In the genomic region with DNA sequence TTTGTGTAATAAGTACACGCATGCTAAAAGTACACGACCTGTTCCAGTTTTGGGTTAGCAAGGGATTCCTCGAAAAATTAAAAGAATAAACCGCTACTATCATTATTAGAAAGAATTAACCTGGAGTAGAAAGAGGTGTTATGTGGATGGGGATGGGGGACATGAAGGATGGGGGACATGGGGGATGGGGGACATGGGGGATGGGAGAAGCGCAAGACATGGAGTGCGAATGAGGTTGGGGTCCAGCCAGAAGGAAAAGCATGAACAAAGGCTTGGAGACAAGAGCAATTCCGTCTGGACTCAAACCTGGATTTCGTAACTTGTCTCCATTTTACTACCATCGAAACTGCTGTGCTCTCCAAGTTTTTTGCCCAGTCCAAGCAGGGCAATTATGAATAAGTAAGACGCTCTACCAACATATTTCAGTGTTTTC, we compare ENCODE assay signal across 1 cellular context.
TF ChIP-seq lines count a peak whose summit lies in the region.

No MANE protein-coding gene starts in this region.

TF ChIP-seq in H1, 55 proteins besides CTCF, POLR2A, EP300 and RAD21:
- TF ChIP-seq TAF7 (optimal IDR thresholded peaks at IDR 0.05; ENCODE audit: borderline replicate concordance, low read depth, low read length) (no peak), SP4 (IDR thresholded peaks at IDR 0.05; ENCODE audit: low read length) (no peak), TCF12 (IDR thresholded peaks at IDR 0.05; ENCODE audit: low read depth, low read length) (no peak), SRF (IDR thresholded peaks at IDR 0.05; ENCODE audit: low read depth, low read length) (no peak), POU5F1 (IDR thresholded peaks at IDR 0.05; ENCODE audit: low read depth, low read length) (no peak), POLR2AphosphoS5 (IDR thresholded peaks at IDR 0.05; ENCODE audit: low read depth, low read length) (no peak), BCL11A (IDR thresholded peaks at IDR 0.05; ENCODE audit: low read depth in 2 of 2, low read length in 2 of 2) (no peak), RNF2 (IDR thresholded peaks at IDR 0.05; ENCODE audit: borderline replicate concordance, low read depth, low read length, missing control alignments, poor library complexity, severe bottlenecking) (no peak), TBP (IDR thresholded peaks at IDR 0.05; ENCODE audit: low read depth, low read length) (no peak), RXRA (IDR thresholded peaks at IDR 0.05; ENCODE audit: insufficient read depth, low read depth, low read length) (no peak), KDM1A (IDR thresholded peaks at IDR 0.05; ENCODE audit: borderline replicate concordance, low read length) (no peak), TEAD4 (IDR thresholded peaks at IDR 0.05; ENCODE audit: low read depth, low read length) (no peak), CBX8 (IDR thresholded peaks at IDR 0.05; ENCODE audit: borderline replicate concordance, low read depth, low read length) (no peak), BRCA1 (IDR thresholded peaks at IDR 0.05; ENCODE audit: low read depth, low read length) (no peak), EGR1 (IDR thresholded peaks at IDR 0.05; ENCODE audit: borderline replicate concordance, low read depth, low read length) (no peak), NANOG (IDR thresholded peaks at IDR 0.05; ENCODE audit: insufficient read depth, low read depth, low read length, poor library complexity, severe bottlenecking) (no peak), EZH2 (IDR thresholded peaks at IDR 0.05; ENCODE audit: low read depth, low read length, severe bottlenecking) (no peak), BACH1 (IDR thresholded peaks at IDR 0.05; ENCODE audit: low read length) (no peak)
- TF ChIP-seq, protein P1, sequence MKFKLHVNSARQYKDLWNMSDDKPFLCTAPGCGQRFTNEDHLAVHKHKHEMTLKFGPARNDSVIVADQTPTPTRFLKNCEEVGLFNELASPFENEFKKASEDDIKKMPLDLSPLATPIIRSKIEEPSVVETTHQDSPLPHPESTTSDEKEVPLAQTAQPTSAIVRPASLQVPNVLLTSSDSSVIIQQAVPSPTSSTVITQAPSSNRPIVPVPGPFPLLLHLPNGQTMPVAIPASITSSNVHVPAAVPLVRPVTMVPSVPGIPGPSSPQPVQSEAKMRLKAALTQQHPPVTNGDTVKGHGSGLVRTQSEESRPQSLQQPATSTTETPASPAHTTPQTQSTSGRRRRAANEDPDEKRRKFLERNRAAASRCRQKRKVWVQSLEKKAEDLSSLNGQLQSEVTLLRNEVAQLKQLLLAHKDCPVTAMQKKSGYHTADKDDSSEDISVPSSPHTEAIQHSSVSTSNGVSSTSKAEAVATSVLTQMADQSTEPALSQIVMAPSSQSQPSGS (IDR thresholded peaks at IDR 0.05; ENCODE audit: low read length), result no peak
